In genomic region chrX:14832591-14832990, GRCh38 we compare ENCODE assay signal across 15 cellular contexts.
"Had no signal": no experiment of that assay in that cellular context is flagged by ENCODE, and none has a peak within 500 bp of the region (broad histone marks: within the 10 kb centered on the region; RNA-seq: fewer than 3 reads in every experiment).

No MANE protein-coding gene starts in this region.

- H3K36me3 ChIP-seq: esophagus muscularis mucosa, right lobe of liver, upper lobe of right lung had no signal

- H3K4me2 ChIP-seq: hepatocyte had no signal

- H3K4me3 ChIP-seq: dorsolateral prefrontal cortex, esophagus muscularis mucosa, hepatocyte, psoas muscle, right lobe of liver, upper lobe of right lung had no signal

- H3K4me1 ChIP-seq: esophagus muscularis mucosa, psoas muscle, right lobe of liver, upper lobe of right lung had no signal

- DNase-seq: activated CD4-positive, alpha-beta memory T cell treated with anti-CD3 and anti-CD28 coated beads for 36 hours; activated CD4-positive, alpha-beta T cell treated with anti-CD3 and anti-CD28 coated beads for 1 hour; activated effector memory CD4-positive, alpha-beta T cell treated with anti-CD3 and anti-CD28 coated beads, Interleukin-2, amount 50 U/mL, for 16 hours; activated T-cell treated with anti-CD3 and anti-CD28 coated beads, Interleukin-2, amount 50 U/mL, for 4 hours; amniotic stem cell; dorsolateral prefrontal cortex; nephron progenitor cell; psoas muscle; right lobe of liver; stimulated activated CD4-positive, alpha-beta T cell treated with anti-CD3 and anti-CD28 coated beads, Interleukin-12 subunit alpha, Interleukin-12 subunit beta, amount 100 ng/mL, for 4 hours; stimulated activated naive CD4-positive, alpha-beta T cell; upper lobe of right lung had no signal

- H3K27ac ChIP-seq: dorsolateral prefrontal cortex, esophagus muscularis mucosa, hepatocyte, psoas muscle, right lobe of liver, upper lobe of right lung had no signal

- ATAC-seq: activated naive CD4-positive, alpha-beta T cell treated with anti-CD3 and anti-CD28 coated beads, Interleukin-2, amount 50 U/mL, for 72 hours; activated T-cell treated with anti-CD3 and anti-CD28 coated beads, Interleukin-2, amount 50 U/mL, for 4 hours; psoas muscle; right lobe of liver; upper lobe of right lung had no signal

- H3K79me2 ChIP-seq: hepatocyte had no signal

- H3K9me3 ChIP-seq: right lobe of liver, upper lobe of right lung had no signal

- H2AFZ ChIP-seq: hepatocyte had no signal

- H3K27me3 ChIP-seq: esophagus muscularis mucosa, hepatocyte, right lobe of liver, upper lobe of right lung had no signal
